Comparison of ENCODE assay signal across 1 cellular context in genomic region chr3:169966951-169967915, GRCh38.
TF ChIP-seq lines count a peak whose summit lies in the region.

No MANE protein-coding gene starts in this region.

TF ChIP-seq in HepG2, 621 proteins besides CTCF, POLR2A, EP300 and RAD21 (continued from another document and continues in another):
- TF ChIP-seq DZIP1 (CRISPR knock-in tag; IDR thresholded peaks at IDR 0.05) (no peak), SMAD1 (CRISPR knock-in tag; IDR thresholded peaks at IDR 0.05; ENCODE audit: borderline replicate concordance, low read depth) (peak; percentile 66), PHF8 (CRISPR knock-in tag; IDR thresholded peaks at IDR 0.05) (peak; percentile 50), ZNF253 (CRISPR knock-in tag; IDR thresholded peaks at IDR 0.05; ENCODE audit: borderline replicate concordance) (0 out of 2 replicates have a peak, but pooled peaks have one; percentile 4), ZNF558 (CRISPR knock-in tag; IDR thresholded peaks at IDR 0.05; ENCODE audit: borderline replicate concordance) (no peak; the same call in 1 of the 2 replicates), U2AF2 (IDR thresholded peaks at IDR 0.05; ENCODE audit: low read depth, low read length) (no peak), POLR2AphosphoS2 (IDR thresholded peaks at IDR 0.05; ENCODE audit: low read depth, low read length) (no peak), ZNF562 (CRISPR knock-in tag; IDR thresholded peaks at IDR 0.05; ENCODE audit: borderline replicate concordance) (no peak), SIX4 (CRISPR knock-in tag; IDR thresholded peaks at IDR 0.05) (no peak), FOXC1 (CRISPR knock-in tag; IDR thresholded peaks at IDR 0.05; ENCODE audit: borderline replicate concordance) (no peak), HIC2 (CRISPR knock-in tag; IDR thresholded peaks at IDR 0.05; ENCODE audit: low read depth) (no peak), FOXA1 (IDR thresholded peaks at IDR 0.05) (no peak), FOXA1 (CRISPR knock-in tag; IDR thresholded peaks at IDR 0.05) (no peak), TIGD3 (CRISPR knock-in tag; IDR thresholded peaks at IDR 0.05; ENCODE audit: borderline replicate concordance) (no peak), NFIB (CRISPR knock-in tag; IDR thresholded peaks at IDR 0.05; ENCODE audit: borderline replicate concordance) (no peak), SALL1 (CRISPR knock-in tag; IDR thresholded peaks at IDR 0.05) (no peak; the same call in 1 of the 2 replicates), TOE1 (CRISPR knock-in tag; IDR thresholded peaks at IDR 0.05) (no peak), ISX (CRISPR knock-in tag; conservative IDR thresholded peaks at IDR 0.05) (no peak), THYN1 (CRISPR knock-in tag; IDR thresholded peaks at IDR 0.05; ENCODE audit: borderline replicate concordance, low read depth) (no peak), ZNF17 (CRISPR knock-in tag; IDR thresholded peaks at IDR 0.05) (0 out of 2 replicates have a peak, but pooled peaks have one; percentile 33), ZNF264 (CRISPR knock-in tag; IDR thresholded peaks at IDR 0.05) (peak; percentile 11), NAIF1 (CRISPR knock-in tag; IDR thresholded peaks at IDR 0.05; ENCODE audit: borderline replicate concordance) (no peak), PHF5A (CRISPR knock-in tag; IDR thresholded peaks at IDR 0.05; ENCODE audit: low read depth, unreplicated experiment) (no peak), THRA (CRISPR knock-in tag; IDR thresholded peaks at IDR 0.05; ENCODE audit: borderline replicate concordance) (0 out of 2 replicates have a peak, but pooled peaks have one; percentile 17), SOX5 (CRISPR knock-in tag; IDR thresholded peaks at IDR 0.05; ENCODE audit: borderline replicate concordance) (no peak), ZNF432 (CRISPR knock-in tag; IDR thresholded peaks at IDR 0.05; ENCODE audit: borderline replicate concordance) (no peak), ATF6 (CRISPR knock-in tag; conservative IDR thresholded peaks at IDR 0.05) (no peak), ZNF879 (CRISPR knock-in tag; IDR thresholded peaks at IDR 0.05) (0 out of 2 replicates have a peak, but pooled peaks have one; percentile 19), ZNF362 (CRISPR knock-in tag; IDR thresholded peaks at IDR 0.05; ENCODE audit: borderline replicate concordance) (no peak), RBAK (CRISPR knock-in tag; IDR thresholded peaks at IDR 0.05) (no peak), ZNF33A (CRISPR knock-in tag; IDR thresholded peaks at IDR 0.05; ENCODE audit: borderline replicate concordance) (no peak), GMEB1 (CRISPR knock-in tag; IDR thresholded peaks at IDR 0.05; ENCODE audit: borderline replicate concordance) (no peak), BRD4 (CRISPR knock-in tag; IDR thresholded peaks at IDR 0.05) (peak; percentile 22; the same call in 1 of the 2 replicates), MAFF (IDR thresholded peaks at IDR 0.05; ENCODE audit: low read depth, low read length) (no peak), ZSCAN29 (CRISPR knock-in tag; conservative IDR thresholded peaks at IDR 0.05) (no peak), BCLAF1 (IDR thresholded peaks at IDR 0.05) (no peak), ERF (CRISPR knock-in tag; IDR thresholded peaks at IDR 0.05) (peak; percentile 18; the same call in 1 of the 2 replicates), MNT (IDR thresholded peaks at IDR 0.05) (peak; percentile 26; the same call in 1 of the 2 replicates), ZBTB38 (CRISPR knock-in tag; IDR thresholded peaks at IDR 0.05) (no peak), FOXP4 (CRISPR knock-in tag; IDR thresholded peaks at IDR 0.05) (no peak), ETV5 (CRISPR knock-in tag; IDR thresholded peaks at IDR 0.05; ENCODE audit: borderline replicate concordance) (no peak), ZNF510 (CRISPR knock-in tag; IDR thresholded peaks at IDR 0.05; ENCODE audit: low read depth) (no peak), ZNF672 (CRISPR knock-in tag; IDR thresholded peaks at IDR 0.05) (no peak), LBX2 (CRISPR knock-in tag; IDR thresholded peaks at IDR 0.05; ENCODE audit: borderline replicate concordance) (no peak; the same call in 1 of the 2 replicates)
